ENCODE assay signal across 9 cellular contexts in genomic region chr13:97125810-97126738, GRCh38.
DNase-seq lines count a peak whose midpoint lies in the region; ATAC-seq and TF ChIP-seq lines count a peak whose summit lies in the region.
"Had no signal": no experiment of that assay in that cellular context is flagged by ENCODE, and none has a peak within 500 bp of the region (broad histone marks: within the 10 kb centered on the region; RNA-seq: fewer than 3 reads in every experiment).

No MANE protein-coding gene starts in this region.

- H3K27ac Mint-ChIP-seq in progenitor cell of endocrine pancreas (peak overlapping the region; percentile 29), Caco-2 (ENCODE audit: unreplicated experiment) (no peak overlapping the region)

- ATAC-seq in GM21825 (IDR thresholded peaks at IDR 0.05; ENCODE audit: unreplicated experiment) = peak; percentile 93

- CTCF ChIA-PET in Caco-2 (lab: Charles Lee) = interaction anchor here (0.6 to 2.4 kb wide), 7 partner anchors 8 to 278 kb away, joined by 3 to 15 read pairs (median 3); no protein-coding TSS in a partner anchor

- TF ChIP-seq CTCF in cardiac fibroblast (IDR thresholded peaks at IDR 0.05; ENCODE audit: low read depth, low read length) = no peak
- no peak for TF ChIP-seq CTCF in progenitor cell of endocrine pancreas (IDR thresholded peaks at IDR 0.05; ENCODE audit: unreplicated experiment)
- TF ChIP-seq CTCF in Caco-2 (IDR thresholded peaks at IDR 0.05; ENCODE audit: insufficient read depth in 1 of 2, low read depth in 1 of 2, low read length in 1 of 2, severe bottlenecking in 1 of 2, unreplicated experiment in 1 of 2) = no peak

- H3K9me3 Mint-ChIP-seq in progenitor cell of endocrine pancreas (ENCODE audit: low read depth) = no peaks in the 10 kb centered on the region
- no peaks in the 10 kb centered on the region for H3K9me3 Mint-ChIP-seq in Caco-2 (ENCODE audit: unreplicated experiment)

- H3K4me3 Mint-ChIP-seq in progenitor cell of endocrine pancreas (ENCODE audit: low read depth) (peak overlapping the region; percentile 4), Caco-2 (ENCODE audit: unreplicated experiment) (no peak overlapping the region)

- H3K36me3 ChIP-seq in Caco-2 (ENCODE audit: control insufficient read depth, insufficient read depth, low read length) = no peaks in the 10 kb centered on the region

- H3K36me3 Mint-ChIP-seq in progenitor cell of endocrine pancreas (ENCODE audit: insufficient read depth) (no peaks in the 10 kb centered on the region), Caco-2 (ENCODE audit: insufficient read depth, unreplicated experiment) (no peaks in the 10 kb centered on the region)

- intact Hi-C loops in Caco-2 (cut with micrococcal nuclease; ENCODE audit: unreplicated experiment) = loop anchor here (5.0 kb wide), 1 partner anchor 86 kb away; no protein-coding TSS in a partner anchor

- POLR2A ChIA-PET in Caco-2 (lab: Charles Lee) = interaction anchor here (0.7 kb wide), 1 partner anchor 16 kb away, joined by 3 read pairs; no protein-coding TSS in a partner anchor

- H3K9me3 ChIP-seq in Caco-2 = no peaks in the 10 kb centered on the region

- H3K27me3 ChIP-seq in Caco-2 (replicated peaks; ENCODE audit: control insufficient read depth, insufficient read depth, low read length) = no peaks in the 10 kb centered on the region

- peak; percentile 72 for DNase-seq in NCI-H748 (lab: John Stamatoyannopoulos, UW; ENCODE audit: unreplicated experiment)
- no peak for DNase-seq in NCI-H748 treated with DMSO at 0.1 percent for 48 hours (lab: John Stamatoyannopoulos, UW)
- peak; percentile 60 for DNase-seq in M059J (ENCODE audit: low read depth)
- peak; percentile 56 to 60 for DNase-seq in cardiac fibroblast (ENCODE audit: low read depth in 2 of 2)
- no peak for DNase-seq in progenitor cell of endocrine pancreas (ENCODE audit: low spot score, unreplicated experiment)
- DNase-seq in pons (ENCODE audit: low spot score) = no peak
- no peak for DNase-seq in Caco-2

- peaks cover 62% of the 10 kb centered on the region for H3K4me1 ChIP-seq in Caco-2
- H3K4me1 ChIP-seq: parathyroid adenoma had no signal

- H3K4me1 Mint-ChIP-seq in progenitor cell of endocrine pancreas (ENCODE audit: low read depth) (peaks cover 35% of the 10 kb centered on the region), Caco-2 (ENCODE audit: low read depth, unreplicated experiment) (peaks cover 60% of the 10 kb centered on the region)

- H3K27me3 Mint-ChIP-seq in progenitor cell of endocrine pancreas (no peaks in the 10 kb centered on the region), Caco-2 (ENCODE audit: insufficient read depth, unreplicated experiment) (no peaks in the 10 kb centered on the region)

- H3K4me3 ChIP-seq in cardiac fibroblast (replicated peaks in 1 of 2; ENCODE audit: low read depth in 2 of 2, low read length in 2 of 2) = no peak overlapping the region
- no peak overlapping the region for H3K4me3 ChIP-seq in Caco-2 (ENCODE audit: low read depth, low read length)

- no TSS peak for BruUV-seq in Caco-2 (replicated peaks; lab: Mats Ljungman, UMichigan)

Comparison
In these comparisons a context has a peak if more than half of its experiments do, and no peak if none do; other contexts are left out.
1. DNase-seq: peak in NCI-H748 (single experiment), M059J (single experiment) and cardiac fibroblast (2 of 2); none in NCI-H748 treated with DMSO at 0.1 percent for 48 hours (single experiment), progenitor cell of endocrine pancreas (single experiment), pons (single experiment) and Caco-2 (0 of 2).